Comparison of ENCODE assay signal across 17 cellular contexts in the genomic region with DNA sequence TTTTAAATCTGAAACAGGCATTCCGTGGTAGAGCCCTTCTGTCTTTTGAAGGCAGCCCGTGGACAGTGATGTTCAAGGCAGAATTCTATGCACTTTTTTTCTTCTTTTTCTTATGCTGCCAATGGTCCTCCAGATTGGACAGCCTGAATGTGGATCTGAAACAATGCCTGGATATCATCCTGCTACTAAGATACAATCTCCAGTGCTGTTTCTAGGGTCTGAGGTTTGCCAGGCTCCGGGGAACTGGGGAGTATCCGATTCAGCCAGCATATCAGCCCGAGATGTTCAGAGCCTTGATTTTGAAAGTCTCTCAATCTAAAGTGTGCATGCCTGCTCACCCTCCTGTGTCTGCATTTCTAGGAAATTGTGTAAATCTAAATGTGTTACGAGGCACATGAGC.
A peak's percentile ranks its signal among the peaks of the same experiment; 100 is the strongest.
DNase-seq lines count a peak whose midpoint lies in the region; ATAC-seq, FAIRE-seq and TF ChIP-seq lines count a peak whose summit lies in the region.
"Had no signal": no experiment of that assay in that cellular context is flagged by ENCODE, and none has a peak within 500 bp of the region (broad histone marks: within the 10 kb centered on the region; RNA-seq: fewer than 3 reads in every experiment).

No MANE protein-coding gene starts in this region.

- H3K4me3 ChIP-seq in BE2C (ENCODE audit: low read depth, low read length) = no peak overlapping the region
- H3K4me3 ChIP-seq in endodermal cell (ENCODE audit: low read length) = no peak overlapping the region
- H3K4me3 ChIP-seq in mesodermal cell (ENCODE audit: extremely low read depth, insufficient read depth, low read length, poor library complexity, severe bottlenecking) = no peak overlapping the region
- H3K4me3 ChIP-seq in breast epithelium = no peak overlapping the region
- H3K4me3 ChIP-seq: BLaER1 had no signal

- H3K9me3 Mint-ChIP-seq in endodermal cell = peaks cover 2% of the 10 kb centered on the region
- H3K9me3 Mint-ChIP-seq in activated CD8-positive, alpha-beta memory T cell treated with anti-CD3 and anti-CD28 coated beads, Interleukin-2, amount 10 ng/mL, durations not matched to agents 7 days and 5 days (ENCODE audit: low read depth) = no peaks in the 10 kb centered on the region
- H3K9me3 Mint-ChIP-seq: CD8-positive, alpha-beta memory T cell; H9 had no signal

- TF ChIP-seq POLR2A in breast epithelium (IDR thresholded peaks at IDR 0.05) = no peak

- no peak overlapping the region for H3K4me3 Mint-ChIP-seq in endodermal cell
- H3K4me3 Mint-ChIP-seq in activated CD8-positive, alpha-beta memory T cell treated with anti-CD3 and anti-CD28 coated beads, Interleukin-2, amount 10 ng/mL, durations not matched to agents 7 days and 5 days = no peak overlapping the region
- H3K4me3 Mint-ChIP-seq: CD8-positive, alpha-beta memory T cell; H9 had no signal

- 76 to 90% methylated on average over 3 to 6 of the region's 6 CpGs for WGBS in endodermal cell (ENCODE audit: insufficient coverage in 1 of 2, insufficient read length in 1 of 2), 2 experiments
- 82 to 86% methylated on average over 4 to 6 of the region's 6 CpGs for WGBS in mesodermal cell (ENCODE audit: insufficient coverage in 2 of 2), 2 experiments

- H3K36me3 ChIP-seq in BE2C (no peaks in the 10 kb centered on the region), endodermal cell (ENCODE audit: control insufficient read depth, insufficient read depth, low read length) (no peaks in the 10 kb centered on the region), mesodermal cell (ENCODE audit: control insufficient read depth, insufficient read depth, low read length) (no peaks in the 10 kb centered on the region), breast epithelium (no peaks in the 10 kb centered on the region)

- peak overlapping the region; percentile 9 for H3K9ac ChIP-seq in endodermal cell (ENCODE audit: extremely low read depth, low read length, poor library complexity, severe bottlenecking)
- H3K9ac ChIP-seq: BLaER1 had no signal

- intact Hi-C loops in breast epithelium (cut with DNase I; ENCODE audit: low total_unique reads) = no loop called here

- no peaks in the 10 kb centered on the region for H3K27me3 Mint-ChIP-seq in endodermal cell (ENCODE audit: insufficient read depth)
- peaks cover 2% of the 10 kb centered on the region for H3K27me3 Mint-ChIP-seq in activated CD8-positive, alpha-beta memory T cell treated with anti-CD3 and anti-CD28 coated beads, Interleukin-2, amount 10 ng/mL, durations not matched to agents 7 days and 5 days

- peak; percentile 38 for DNase-seq in NCI-H2227 (lab: John Stamatoyannopoulos, UW; ENCODE audit: unreplicated experiment)
- DNase-seq in NCI-H2227 treated with DMSO at 0.1 percent for 48 hours (lab: John Stamatoyannopoulos, UW) = no peak
- peak; percentile 65 for DNase-seq in BE2C
- peak; percentile 48 for DNase-seq in endodermal cell
- no peak for DNase-seq in activated CD8-positive, alpha-beta memory T cell treated with anti-CD3 and anti-CD28 coated beads, Interleukin-2, amount 10 ng/mL, durations not matched to agents 7 days and 5 days
- no peak for DNase-seq in urothelium cell line (ENCODE audit: low spot score)
- DNase-seq in breast epithelium (ENCODE audit: low spot score in 2 of 2) = no peak
- DNase-seq: Caco-2; CD8-positive, alpha-beta memory T cell; DND-41; GDM1; GOT3; H9 had no signal

- CTCF ChIA-PET in activated CD8-positive, alpha-beta memory T cell treated with anti-CD3 and anti-CD28 coated beads, Interleukin-2, amount 10 ng/mL, durations not matched to agents 7 days and 5 days (lab: Charles Lee) = no interaction called here

- FAIRE-seq in urothelium cell line (lab: Jason Lieb, UNC) = no peak
- FAIRE-seq: GM12892 had no signal

- no peak overlapping the region for H3K27ac Mint-ChIP-seq in endodermal cell
- no peak overlapping the region for H3K27ac Mint-ChIP-seq in activated CD8-positive, alpha-beta memory T cell treated with anti-CD3 and anti-CD28 coated beads, Interleukin-2, amount 10 ng/mL, durations not matched to agents 7 days and 5 days
- H3K27ac Mint-ChIP-seq: CD8-positive, alpha-beta memory T cell; H9 had no signal

- TF ChIP-seq CTCF in BE2C (IDR thresholded peaks at IDR 0.05; ENCODE audit: low read depth, low read length) (no peak), endodermal cell (conservative IDR thresholded peaks at IDR 0.05) (no peak), breast epithelium (IDR thresholded peaks at IDR 0.05) (no peak)

- H3K4me1 Mint-ChIP-seq in endodermal cell = peaks cover 25% of the 10 kb centered on the region
- no peaks in the 10 kb centered on the region for H3K4me1 Mint-ChIP-seq in activated CD8-positive, alpha-beta memory T cell treated with anti-CD3 and anti-CD28 coated beads, Interleukin-2, amount 10 ng/mL, durations not matched to agents 7 days and 5 days
- H3K4me1 Mint-ChIP-seq: CD8-positive, alpha-beta memory T cell had no signal

- H3K27ac ChIP-seq in endodermal cell (ENCODE audit: low read depth, low read length) = peak overlapping the region; percentile 1
- peak overlapping the region; percentile 25 for H3K27ac ChIP-seq in mesodermal cell (ENCODE audit: low read depth, low read length, severe bottlenecking)
- H3K27ac ChIP-seq in breast epithelium = no peak overlapping the region
- H3K27ac ChIP-seq: 22Rv1, BLaER1 had no signal

- ATAC-seq in activated CD8-positive, alpha-beta memory T cell treated with anti-CD3 and anti-CD28 coated beads, Interleukin-2, amount 10 ng/mL, durations not matched to agents 7 days and 5 days = no peak

- no peaks in the 10 kb centered on the region for H3K27me3 ChIP-seq in BE2C
- no peaks in the 10 kb centered on the region for H3K27me3 ChIP-seq in endodermal cell (ENCODE audit: control insufficient read depth, insufficient read depth, low read length, poor library complexity, severe bottlenecking)
- no peaks in the 10 kb centered on the region for H3K27me3 ChIP-seq in breast epithelium
- H3K27me3 ChIP-seq: BLaER1 had no signal

- no peaks in the 10 kb centered on the region for H3K9me3 ChIP-seq in BE2C
- H3K9me3 ChIP-seq in endodermal cell (ENCODE audit: control insufficient read depth, low read length) = peaks cover 4% of the 10 kb centered on the region
- H3K9me3 ChIP-seq in mesodermal cell (ENCODE audit: control insufficient read depth, low read length) = no peaks in the 10 kb centered on the region
- no peaks in the 10 kb centered on the region for H3K9me3 ChIP-seq in breast epithelium
- H3K9me3 ChIP-seq: BLaER1, Caco-2 had no signal

- peaks cover 20% of the 10 kb centered on the region for H3K4me1 ChIP-seq in BE2C
- H3K4me1 ChIP-seq in endodermal cell (ENCODE audit: control insufficient read depth, insufficient read depth, low read length) = peaks cover 23% of the 10 kb centered on the region
- peaks cover 7% of the 10 kb centered on the region for H3K4me1 ChIP-seq in mesodermal cell (ENCODE audit: control insufficient read depth, insufficient read depth, low read length, poor library complexity, severe bottlenecking)
- H3K4me1 ChIP-seq in breast epithelium = no peaks in the 10 kb centered on the region
- H3K4me1 ChIP-seq: BLaER1, Caco-2 had no signal

- no peaks in the 10 kb centered on the region for H3K36me3 Mint-ChIP-seq in endodermal cell (ENCODE audit: low read depth)
- no peaks in the 10 kb centered on the region for H3K36me3 Mint-ChIP-seq in activated CD8-positive, alpha-beta memory T cell treated with anti-CD3 and anti-CD28 coated beads, Interleukin-2, amount 10 ng/mL, durations not matched to agents 7 days and 5 days
- H3K36me3 Mint-ChIP-seq: CD8-positive, alpha-beta memory T cell had no signal

Comparison
In these comparisons a context has a peak if more than half of its experiments do, and no peak if none do; other contexts are left out.
1. DNase-seq: peak in NCI-H2227 (single experiment), BE2C (single experiment) and endodermal cell (single experiment); none in NCI-H2227 treated with DMSO at 0.1 percent for 48 hours (single experiment), activated CD8-positive, alpha-beta memory T cell treated with anti-CD3 and anti-CD28 coated beads, Interleukin-2, amount 10 ng/mL, durations not matched to agents 7 days and 5 days (single experiment), urothelium cell line (single experiment) and breast epithelium (0 of 2).
2. H3K27ac ChIP-seq: peak in endodermal cell (single experiment) and mesodermal cell (single experiment); none in breast epithelium (0 of 2).